In the genomic region with DNA sequence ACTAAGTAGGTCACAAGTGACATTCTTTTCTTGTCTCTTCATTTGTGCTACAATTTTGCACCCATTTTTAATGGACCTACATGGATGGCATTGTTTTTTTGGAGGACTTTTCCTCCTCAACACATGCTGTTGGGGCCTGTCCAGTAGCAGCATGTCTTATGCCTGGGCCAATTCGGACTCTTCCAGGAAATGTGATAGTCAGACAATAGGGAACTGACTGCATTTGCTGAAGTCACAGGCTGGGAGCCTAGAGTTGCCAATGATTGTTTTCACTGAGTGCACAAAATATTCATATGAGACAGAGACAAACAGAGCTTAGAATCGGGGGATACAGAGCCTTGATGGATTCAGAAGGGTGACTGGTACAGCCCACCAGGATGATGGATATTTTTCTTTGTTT, we compare ENCODE assay signal across 24 cellular contexts.
DNase-seq lines count a peak whose midpoint lies in the region; ATAC-seq and TF ChIP-seq lines count a peak whose summit lies in the region.
"Had no signal": no experiment of that assay in that cellular context is flagged by ENCODE, and none has a peak within 500 bp of the region (broad histone marks: within the 10 kb centered on the region; RNA-seq: fewer than 3 reads in every experiment).

No MANE protein-coding gene starts in this region.

- H3K4me3 ChIP-seq in fibroblast of pulmonary artery (replicated peaks; ENCODE audit: low read depth, low read length), result no peak overlapping the region

- no peaks in the 10 kb centered on the region for H3K27me3 Mint-ChIP-seq in glutamatergic neuron (ENCODE audit: unreplicated experiment)
- H3K27me3 Mint-ChIP-seq: IgD-negative memory B cell had no signal

- DNase-seq in C1 segment of cervical spinal cord (lab: John Stamatoyannopoulos, UW), result peak in 9 of 14 donors; percentile 1 to 60 (median 15)
- peak; percentile 12 for DNase-seq in fibroblast of pulmonary artery (ENCODE audit: low read depth)
- peak; percentile 8 for DNase-seq in middle frontal gyrus (ENCODE audit: extremely low spot score, low spot score)
- peak; percentile 88 for DNase-seq in pons (ENCODE audit: low spot score)
- DNase-seq in Right ventricle myocardium superior, result no peak
- DNase-seq in glutamatergic neuron, result no peak
- DNase-seq: 8988T; AML-193; EL; GF-D8; GOT3; NCI-H1105 treated with DMSO at 0.1 percent for 48 hours; NCI-H2029 treated with DMSO at 0.1 percent for 48 hours; NCI-H226; NCI-H510A treated with DMSO at 0.1 percent for 48 hours; NCI-H774; NK-92 treated with Interleukin-12 subunit alpha and Interleukin-12 subunit beta, amount 100 ng/mL, for 24 hours had no signal

- TF ChIP-seq CTCF in fibroblast of pulmonary artery (IDR thresholded peaks at IDR 0.05; ENCODE audit: low read length, missing control alignments) (no peak), glutamatergic neuron (IDR thresholded peaks at IDR 0.05; ENCODE audit: partially characterized antibody, unreplicated experiment) (no peak)

- peaks cover 4% of the 10 kb centered on the region for H3K4me1 Mint-ChIP-seq in glutamatergic neuron (ENCODE audit: low read depth, unreplicated experiment)
- H3K4me1 Mint-ChIP-seq: CD14-positive monocyte had no signal

- H3K4me3 Mint-ChIP-seq in glutamatergic neuron (ENCODE audit: unreplicated experiment), result no peak overlapping the region
- H3K4me3 Mint-ChIP-seq: CD14-positive monocyte, IgD-negative memory B cell had no signal

- no peaks in the 10 kb centered on the region for H3K36me3 Mint-ChIP-seq in glutamatergic neuron (ENCODE audit: unreplicated experiment)
- H3K36me3 Mint-ChIP-seq: CD14-positive monocyte, IgD-negative memory B cell had no signal

- H3K9me3 Mint-ChIP-seq in glutamatergic neuron (ENCODE audit: unreplicated experiment), result no peaks in the 10 kb centered on the region

- H3K27ac Mint-ChIP-seq in glutamatergic neuron (ENCODE audit: unreplicated experiment), result no peak overlapping the region
- H3K27ac Mint-ChIP-seq: CD14-positive monocyte had no signal

- intact Hi-C loops in Right ventricle myocardium superior (cut with DNase I), result no loop called here

- ATAC-seq in GM21717 (IDR thresholded peaks at IDR 0.05; ENCODE audit: unreplicated experiment) (no peak), Right ventricle myocardium superior (ENCODE audit: poor library complexity) (no peak), GM21423 (IDR thresholded peaks at IDR 0.05; ENCODE audit: unreplicated experiment) (no peak)
- ATAC-seq: HCT116, Panc1, SK-N-SH treated with all-trans-retinoic acid at 6 μM for 48 hours had no signal

Comparison
In these comparisons a context has a peak if more than half of its experiments do, and no peak if none do; other contexts are left out.
1. DNase-seq: peak in C1 segment of cervical spinal cord (9 of 14), fibroblast of pulmonary artery (single experiment), middle frontal gyrus (single experiment) and pons (single experiment); none in Right ventricle myocardium superior (single experiment) and glutamatergic neuron (single experiment).